Comparison of ENCODE assay signal across 2 cellular contexts in the genomic region with DNA sequence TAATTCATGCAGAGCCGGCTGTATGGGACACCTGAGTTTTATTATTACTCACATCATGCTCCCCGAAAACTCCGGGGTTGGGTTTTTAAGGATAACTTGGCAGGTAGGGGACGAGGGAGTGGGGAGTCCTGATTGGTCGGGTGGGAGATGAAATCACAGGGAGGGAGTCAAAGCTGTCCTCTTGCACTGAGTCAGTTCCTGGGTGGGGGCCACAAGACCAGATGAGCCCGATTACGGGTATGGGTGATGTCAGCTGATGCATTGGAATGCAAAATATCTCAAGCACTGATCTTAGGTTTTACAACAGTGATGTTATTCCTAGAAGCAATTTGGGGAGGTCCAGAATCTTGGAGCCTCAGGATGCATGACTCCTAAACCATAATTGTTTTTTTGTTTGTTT.
TF ChIP-seq lines count a peak whose summit lies in the region.

No MANE protein-coding gene starts in this region.

TF ChIP-seq in SK-N-SH, 30 proteins besides CTCF, POLR2A, EP300 and RAD21 (continued from another document):
- TF ChIP-seq, protein P1, sequence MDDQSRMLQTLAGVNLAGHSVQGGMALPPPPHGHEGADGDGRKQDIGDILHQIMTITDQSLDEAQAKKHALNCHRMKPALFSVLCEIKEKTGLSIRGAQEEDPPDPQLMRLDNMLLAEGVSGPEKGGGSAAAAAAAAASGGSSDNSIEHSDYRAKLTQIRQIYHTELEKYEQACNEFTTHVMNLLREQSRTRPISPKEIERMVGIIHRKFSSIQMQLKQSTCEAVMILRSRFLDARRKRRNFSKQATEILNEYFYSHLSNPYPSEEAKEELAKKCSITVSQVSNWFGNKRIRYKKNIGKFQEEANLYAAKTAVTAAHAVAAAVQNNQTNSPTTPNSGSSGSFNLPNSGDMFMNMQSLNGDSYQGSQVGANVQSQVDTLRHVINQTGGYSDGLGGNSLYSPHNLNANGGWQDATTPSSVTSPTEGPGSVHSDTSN (IDR thresholded peaks at IDR 0.05): 0 out of 2 replicates have a peak, but pooled peaks have one; percentile 11
- TF ChIP-seq TAF1 (IDR thresholded peaks at IDR 0.05; ENCODE audit: borderline replicate concordance, low read depth, low read length): no peak
- TF ChIP-seq RCOR1 (IDR thresholded peaks at IDR 0.05; ENCODE audit: low read length): no peak

TF ChIP-seq in SK-N-SH treated with all-trans-retinoic acid at 6 μM for 48 hours, 23 proteins besides CTCF, POLR2A, EP300 and RAD21 (continued from another document):
- TF ChIP-seq, protein P2, sequence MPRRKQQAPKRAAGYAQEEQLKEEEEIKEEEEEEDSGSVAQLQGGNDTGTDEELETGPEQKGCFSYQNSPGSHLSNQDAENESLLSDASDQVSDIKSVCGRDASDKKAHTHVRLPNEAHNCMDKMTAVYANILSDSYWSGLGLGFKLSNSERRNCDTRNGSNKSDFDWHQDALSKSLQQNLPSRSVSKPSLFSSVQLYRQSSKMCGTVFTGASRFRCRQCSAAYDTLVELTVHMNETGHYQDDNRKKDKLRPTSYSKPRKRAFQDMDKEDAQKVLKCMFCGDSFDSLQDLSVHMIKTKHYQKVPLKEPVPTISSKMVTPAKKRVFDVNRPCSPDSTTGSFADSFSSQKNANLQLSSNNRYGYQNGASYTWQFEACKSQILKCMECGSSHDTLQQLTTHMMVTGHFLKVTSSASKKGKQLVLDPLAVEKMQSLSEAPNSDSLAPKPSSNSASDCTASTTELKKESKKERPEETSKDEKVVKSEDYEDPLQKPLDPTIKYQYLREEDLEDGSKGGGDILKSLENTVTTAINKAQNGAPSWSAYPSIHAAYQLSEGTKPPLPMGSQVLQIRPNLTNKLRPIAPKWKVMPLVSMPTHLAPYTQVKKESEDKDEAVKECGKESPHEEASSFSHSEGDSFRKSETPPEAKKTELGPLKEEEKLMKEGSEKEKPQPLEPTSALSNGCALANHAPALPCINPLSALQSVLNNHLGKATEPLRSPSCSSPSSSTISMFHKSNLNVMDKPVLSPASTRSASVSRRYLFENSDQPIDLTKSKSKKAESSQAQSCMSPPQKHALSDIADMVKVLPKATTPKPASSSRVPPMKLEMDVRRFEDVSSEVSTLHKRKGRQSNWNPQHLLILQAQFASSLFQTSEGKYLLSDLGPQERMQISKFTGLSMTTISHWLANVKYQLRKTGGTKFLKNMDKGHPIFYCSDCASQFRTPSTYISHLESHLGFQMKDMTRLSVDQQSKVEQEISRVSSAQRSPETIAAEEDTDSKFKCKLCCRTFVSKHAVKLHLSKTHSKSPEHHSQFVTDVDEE (CRISPR knock-in tag; IDR thresholded peaks at IDR 0.05): no peak
- TF ChIP-seq ARNTL (CRISPR knock-in tag; IDR thresholded peaks at IDR 0.05; ENCODE audit: borderline replicate concordance, low read depth): no peak
- TF ChIP-seq RARB (CRISPR knock-in tag; IDR thresholded peaks at IDR 0.05): no peak
- no peak for TF ChIP-seq OSR1 (CRISPR knock-in tag; IDR thresholded peaks at IDR 0.05)
- no peak for TF ChIP-seq CSDC2 (CRISPR knock-in tag; IDR thresholded peaks at IDR 0.05)
- TF ChIP-seq, protein P3, sequence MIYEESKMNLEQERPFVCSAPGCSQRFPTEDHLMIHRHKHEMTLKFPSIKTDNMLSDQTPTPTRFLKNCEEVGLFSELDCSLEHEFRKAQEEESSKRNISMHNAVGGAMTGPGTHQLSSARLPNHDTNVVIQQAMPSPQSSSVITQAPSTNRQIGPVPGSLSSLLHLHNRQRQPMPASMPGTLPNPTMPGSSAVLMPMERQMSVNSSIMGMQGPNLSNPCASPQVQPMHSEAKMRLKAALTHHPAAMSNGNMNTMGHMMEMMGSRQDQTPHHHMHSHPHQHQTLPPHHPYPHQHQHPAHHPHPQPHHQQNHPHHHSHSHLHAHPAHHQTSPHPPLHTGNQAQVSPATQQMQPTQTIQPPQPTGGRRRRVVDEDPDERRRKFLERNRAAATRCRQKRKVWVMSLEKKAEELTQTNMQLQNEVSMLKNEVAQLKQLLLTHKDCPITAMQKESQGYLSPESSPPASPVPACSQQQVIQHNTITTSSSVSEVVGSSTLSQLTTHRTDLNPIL (CRISPR knock-in tag; IDR thresholded peaks at IDR 0.05; ENCODE audit: low read depth): no peak
- TF ChIP-seq, protein P4, sequence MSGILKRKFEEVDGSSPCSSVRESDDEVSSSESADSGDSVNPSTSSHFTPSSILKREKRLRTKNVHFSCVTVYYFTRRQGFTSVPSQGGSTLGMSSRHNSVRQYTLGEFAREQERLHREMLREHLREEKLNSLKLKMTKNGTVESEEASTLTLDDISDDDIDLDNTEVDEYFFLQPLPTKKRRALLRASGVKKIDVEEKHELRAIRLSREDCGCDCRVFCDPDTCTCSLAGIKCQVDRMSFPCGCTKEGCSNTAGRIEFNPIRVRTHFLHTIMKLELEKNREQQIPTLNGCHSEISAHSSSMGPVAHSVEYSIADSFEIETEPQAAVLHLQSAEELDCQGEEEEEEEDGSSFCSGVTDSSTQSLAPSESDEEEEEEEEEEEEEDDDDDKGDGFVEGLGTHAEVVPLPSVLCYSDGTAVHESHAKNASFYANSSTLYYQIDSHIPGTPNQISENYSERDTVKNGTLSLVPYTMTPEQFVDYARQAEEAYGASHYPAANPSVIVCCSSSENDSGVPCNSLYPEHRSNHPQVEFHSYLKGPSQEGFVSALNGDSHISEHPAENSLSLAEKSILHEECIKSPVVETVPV (CRISPR knock-in tag; IDR thresholded peaks at IDR 0.05): no peak
- no peak for TF ChIP-seq BACH2 (CRISPR knock-in tag; IDR thresholded peaks at IDR 0.05; ENCODE audit: borderline replicate concordance)
- no peak for TF ChIP-seq ZFP3 (CRISPR knock-in tag; IDR thresholded peaks at IDR 0.05)
- no peak for TF ChIP-seq ISL1 (CRISPR knock-in tag; IDR thresholded peaks at IDR 0.05)
- no peak for TF ChIP-seq GLIS3 (CRISPR knock-in tag; IDR thresholded peaks at IDR 0.05)
- TF ChIP-seq ZC3H10 (CRISPR knock-in tag; IDR thresholded peaks at IDR 0.05): no peak
- TF ChIP-seq, protein P5, sequence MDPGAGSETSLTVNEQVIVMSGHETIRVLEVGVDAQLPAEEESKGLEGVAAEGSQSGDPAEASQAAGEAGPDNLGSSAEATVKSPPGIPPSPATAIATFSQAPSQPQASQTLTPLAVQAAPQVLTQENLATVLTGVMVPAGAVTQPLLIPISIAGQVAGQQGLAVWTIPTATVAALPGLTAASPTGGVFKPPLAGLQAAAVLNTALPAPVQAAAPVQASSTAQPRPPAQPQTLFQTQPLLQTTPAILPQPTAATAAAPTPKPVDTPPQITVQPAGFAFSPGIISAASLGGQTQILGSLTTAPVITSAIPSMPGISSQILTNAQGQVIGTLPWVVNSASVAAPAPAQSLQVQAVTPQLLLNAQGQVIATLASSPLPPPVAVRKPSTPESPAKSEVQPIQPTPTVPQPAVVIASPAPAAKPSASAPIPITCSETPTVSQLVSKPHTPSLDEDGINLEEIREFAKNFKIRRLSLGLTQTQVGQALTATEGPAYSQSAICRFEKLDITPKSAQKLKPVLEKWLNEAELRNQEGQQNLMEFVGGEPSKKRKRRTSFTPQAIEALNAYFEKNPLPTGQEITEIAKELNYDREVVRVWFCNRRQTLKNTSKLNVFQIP (CRISPR knock-in tag; IDR thresholded peaks at IDR 0.05; ENCODE audit: borderline replicate concordance, low read depth): no peak
- TF ChIP-seq ZFP30 (CRISPR knock-in tag; IDR thresholded peaks at IDR 0.05): no peak
- TF ChIP-seq TOX (CRISPR knock-in tag; IDR thresholded peaks at IDR 0.05; ENCODE audit: borderline replicate concordance): no peak
- no peak for TF ChIP-seq ZNF8 (CRISPR knock-in tag; IDR thresholded peaks at IDR 0.05)
